25 cellular contexts compared by ENCODE assay signal in the genomic region with DNA sequence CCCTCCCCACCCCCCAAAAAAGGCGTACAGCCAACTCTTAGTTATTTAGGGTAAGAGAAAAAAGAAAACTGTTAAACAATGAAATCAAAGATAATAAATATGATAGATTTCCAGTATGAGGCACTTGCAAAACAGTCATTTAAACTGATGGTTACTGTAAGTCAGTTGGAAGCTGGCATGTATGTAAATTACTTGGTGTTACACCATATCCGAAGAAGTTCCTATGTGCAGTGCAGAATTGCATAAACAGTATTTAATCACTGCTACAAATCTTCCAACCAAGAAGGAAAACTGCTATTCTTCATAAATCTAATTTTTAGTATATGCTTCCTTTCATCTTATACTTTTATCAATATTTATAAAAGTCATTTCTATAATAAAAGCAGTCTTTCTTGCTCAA.
"Had no signal": no experiment of that assay in that cellular context is flagged by ENCODE, and none has a peak within 500 bp of the region (broad histone marks: within the 10 kb centered on the region; RNA-seq: fewer than 3 reads in every experiment).

No MANE protein-coding gene starts in this region.

- DNase-seq: dermis blood vessel endothelial cell; effector memory CD4-positive, alpha-beta T cell; erythroblast; esophagus squamous epithelium; foreskin fibroblast; gastrocnemius medialis; head of caudate nucleus; left ventricle myocardium superior; lower lobe of right lung; naive thymus-derived CD8-positive, alpha-beta T cell; nephron progenitor cell; nucleus accumbens; stimulated activated CD4-positive, alpha-beta T cell treated with anti-CD3 and anti-CD28 coated beads, Interleukin-12 subunit alpha, Interleukin-12 subunit beta, amount 100 ng/mL, for 4 hours; stimulated activated CD4-positive, alpha-beta T cell treated with anti-CD3 and anti-CD28 coated beads, Interleukin-1b, Interleukin-23, amount 100 ng/mL, for 48 hours; stimulated activated CD4-positive, alpha-beta T cell treated with anti-CD3 and anti-CD28 coated beads, Interleukin-4, amount 100 ng/mL, for 1 hour; stimulated activated CD8-positive, alpha-beta memory T cell treated with anti-CD3 and anti-CD28 coated beads, Interleukin-4, amount 100 ng/mL, for 48 hours; stimulated activated naive CD4-positive, alpha-beta T cell; stimulated activated naive CD8-positive, alpha-beta T cell treated with anti-CD3 and anti-CD28 coated beads, Interleukin-15, amount 100 ng/mL, for 72 hours; thyroid gland; trophoblast cell had no signal

- H3K4me3 Mint-ChIP-seq: naive thymus-derived CD8-positive, alpha-beta T cell; nephron progenitor cell; stimulated activated naive CD8-positive, alpha-beta T cell treated with anti-CD3 and anti-CD28 coated beads, Interleukin-15, amount 100 ng/mL, for 72 hours had no signal

- H3K4me1 Mint-ChIP-seq: nephron progenitor cell; stimulated activated naive CD8-positive, alpha-beta T cell treated with anti-CD3 and anti-CD28 coated beads, Interleukin-15, amount 100 ng/mL, for 72 hours had no signal

- H3K9me3 ChIP-seq: esophagus squamous epithelium, gastrocnemius medialis, lower lobe of right lung, prostate gland, right atrium auricular region, thyroid gland, vagina had no signal

- H3K9me3 Mint-ChIP-seq: naive thymus-derived CD8-positive, alpha-beta T cell; nephron progenitor cell; stimulated activated naive CD8-positive, alpha-beta T cell treated with anti-CD3 and anti-CD28 coated beads, Interleukin-15, amount 100 ng/mL, for 72 hours had no signal

- H3K27me3 ChIP-seq: esophagus squamous epithelium, gastrocnemius medialis, right atrium auricular region, thyroid gland, vagina had no signal

- H3K27me3 Mint-ChIP-seq: naive thymus-derived CD8-positive, alpha-beta T cell; stimulated activated naive CD8-positive, alpha-beta T cell treated with anti-CD3 and anti-CD28 coated beads, Interleukin-15, amount 100 ng/mL, for 72 hours had no signal

- ATAC-seq: gastrocnemius medialis; left ventricle myocardium superior; lower lobe of right lung; naive thymus-derived CD8-positive, alpha-beta T cell; sciatic nerve; stimulated activated naive CD8-positive, alpha-beta T cell treated with anti-CD3 and anti-CD28 coated beads, Interleukin-15, amount 100 ng/mL, for 72 hours had no signal

- H3K27ac Mint-ChIP-seq: stimulated activated naive CD8-positive, alpha-beta T cell treated with anti-CD3 and anti-CD28 coated beads, Interleukin-15, amount 100 ng/mL, for 72 hours had no signal

- H3K27ac ChIP-seq: esophagus squamous epithelium, gastrocnemius medialis, lower lobe of right lung, prostate gland, right atrium auricular region, thyroid gland, vagina had no signal

- H3K36me3 ChIP-seq: prostate gland, thyroid gland had no signal

- H3K4me3 ChIP-seq: esophagus squamous epithelium, gastrocnemius medialis, lower lobe of right lung, prostate gland, right atrium auricular region, smooth muscle cell, thyroid gland, vagina had no signal
